In the genomic region with DNA sequence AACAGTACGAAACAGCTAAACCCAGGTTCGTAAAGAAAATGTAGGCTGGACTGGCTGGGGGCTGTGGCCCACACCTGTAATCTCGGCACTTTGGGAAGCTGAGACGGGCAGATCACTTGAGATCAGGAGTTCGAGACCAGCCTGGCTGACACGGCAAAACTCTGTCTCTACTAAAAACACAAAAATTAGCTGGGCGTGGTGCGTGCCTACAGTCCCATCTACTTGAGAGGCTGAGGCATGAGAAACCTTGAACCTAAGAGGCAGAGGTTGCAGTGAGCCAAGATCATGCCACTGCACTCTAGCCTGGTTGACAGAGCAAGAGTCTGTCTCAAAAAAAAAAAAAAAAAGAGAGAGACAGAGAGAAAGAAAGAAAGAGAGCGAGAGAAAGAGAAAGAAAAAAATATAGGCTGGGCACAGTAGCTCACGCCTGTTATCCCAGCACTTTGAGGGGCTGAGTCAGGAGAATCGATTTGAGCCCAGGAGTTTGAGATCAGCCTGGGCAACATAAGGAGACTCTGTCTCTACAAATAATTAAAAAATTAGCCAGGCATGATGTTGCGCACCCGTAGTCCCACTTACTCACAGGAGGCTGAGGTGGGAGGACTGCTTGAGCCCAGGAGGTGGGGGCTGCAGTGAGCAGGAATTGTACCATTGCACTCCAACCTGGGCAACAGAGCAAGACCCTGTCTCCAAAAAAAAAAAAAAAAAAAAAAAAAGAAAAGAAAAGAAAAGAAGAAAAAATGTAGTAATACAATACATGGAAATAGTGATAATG, we compare ENCODE assay signal across 9 cellular contexts. TPM values are rescaled to one million over a fixed set of nuclear protein-coding genes. Genes with fewer than 3 reads are reported as not detected.
A peak's percentile ranks its signal among the peaks of the same experiment; 100 is the strongest.
DNase-seq lines count a peak whose midpoint lies in the region; ATAC-seq, FAIRE-seq and TF ChIP-seq lines count a peak whose summit lies in the region.
"Had no signal": no experiment of that assay in that cellular context is flagged by ENCODE, and none has a peak within 500 bp of the region (broad histone marks: within the 10 kb centered on the region; RNA-seq: fewer than 3 reads in every experiment).

No MANE protein-coding gene starts in this region.

- FAIRE-seq in HepG2 (lab: Jason Lieb, UNC) (no peak), H1 (lab: Jason Lieb, UNC) (no peak)

- no peak overlapping the region for H4K8ac ChIP-seq in H1 (ENCODE audit: extremely low read depth, insufficient read depth, low read length)

- WGBS in liver, result 87% methylated on average over 13 of the region's 13 CpGs
- WGBS in HepG2 (ENCODE audit: low lambda C conversion rate), result 92% methylated on average over 13 of the region's 13 CpGs
- WGBS in H1 (ENCODE audit: extremely low coverage in 1 of 2, insufficient coverage in 1 of 2, insufficient read length in 1 of 2, insufficient replicate concordance in 2 of 2, low coverage in 1 of 2, low lambda C conversion rate in 2 of 2, missing lambda C conversion rate in 1 of 2), 2 experiments, result 82% methylated on average over 11 of the region's 13 CpGs; no CpG with 5 or more reads in 1 of the 2 experiments

- ATAC-seq in HepG2, result no peak
- ATAC-seq in HG03196 (IDR thresholded peaks at IDR 0.05; ENCODE audit: unreplicated experiment), result no peak
- ATAC-seq in GM19328 (IDR thresholded peaks at IDR 0.05; ENCODE audit: unreplicated experiment), result no peak

- no peak overlapping the region for H3K56ac ChIP-seq in H1 (replicated peaks; ENCODE audit: insufficient read length, low read depth, low read length)

- no peak overlapping the region for H2BK20ac ChIP-seq in H1 (ENCODE audit: low read length)

- peaks cover 23% of the 10 kb centered on the region for H4K20me1 ChIP-seq in HepG2 (ENCODE audit: insufficient read depth, low read length)
- H4K20me1 ChIP-seq in H1 (replicated peaks in 1 of 2; ENCODE audit: control insufficient read depth in 1 of 2, insufficient read depth in 2 of 2, low read length in 2 of 2), result peaks cover 22 to 53% of the 10 kb centered on the region in 2 experiments
- peaks cover 41% of the 10 kb centered on the region for H4K20me1 ChIP-seq in osteoblast (ENCODE audit: insufficient read depth, low read length)

- 0 out of 2 replicates have a peak overlapping the region, but pooled peaks have one; percentile 43 for H2AK5ac ChIP-seq in H1 (ENCODE audit: low read depth, low read length)

- H3K14ac ChIP-seq in H1 (ENCODE audit: insufficient read length), result no peak overlapping the region

- no peaks in the 10 kb centered on the region for H3K27me3 ChIP-seq in liver (ENCODE audit: control insufficient read depth in 4 of 4, insufficient read depth in 4 of 4, low read length in 3 of 4)
- H3K27me3 ChIP-seq in HepG2 (ENCODE audit: control insufficient read depth in 1 of 2, insufficient read depth in 2 of 2, low read length in 2 of 2), result no peaks in the 10 kb centered on the region
- no peaks in the 10 kb centered on the region for H3K27me3 ChIP-seq in H1 (replicated peaks in 1 of 4; ENCODE audit: control insufficient read depth in 3 of 4, extremely low read depth in 1 of 4, insufficient read depth in 3 of 4, low read length in 3 of 4)
- H3K27me3 ChIP-seq in osteoblast (ENCODE audit: insufficient read depth, low read length), result no peaks in the 10 kb centered on the region

- H3K18ac ChIP-seq in H1 (ENCODE audit: extremely low read depth, low read length), result no peak overlapping the region

- H3K23ac ChIP-seq in H1 (ENCODE audit: insufficient read length), result no peak overlapping the region

- peak overlapping the region; percentile 55 to 58 for H3K27ac ChIP-seq in liver (ENCODE audit: low read depth in 1 of 2, low read length in 2 of 2)
- H3K27ac ChIP-seq in HepG2 (ENCODE audit: extremely low read length, insufficient read depth, low read length), result no peak overlapping the region
- no peak overlapping the region for H3K27ac ChIP-seq in H1 (ENCODE audit: low read depth, low read length)
- peak overlapping the region; percentile 97 for H3K27ac ChIP-seq in osteoblast (ENCODE audit: low read depth, low read length)

- TF ChIP-seq POLR2A in HepG2 (IDR thresholded peaks at IDR 0.05; ENCODE audit: insufficient read depth in 1 of 2, low read depth in 2 of 2, low read length in 2 of 2) (no peak), H1 (IDR thresholded peaks at IDR 0.05; ENCODE audit: control extremely low read depth in 1 of 2, low read depth in 2 of 2, low read length in 2 of 2) (no peak)

- DNase-seq in HepG2 (ENCODE audit: low spot score) (no peak), H1 (ENCODE audit: low read depth in 1 of 2, low spot score in 2 of 2) (no peak), osteoblast (ENCODE audit: insufficient read length, low spot score, missing footprints) (no peak), NCI-H774 (lab: John Stamatoyannopoulos, UW) (no peak), NCI-H1417 (lab: John Stamatoyannopoulos, UW) (no peak)
- DNase-seq: stimulated activated CD4-positive, alpha-beta T cell treated with anti-CD3 and anti-CD28 coated beads, Interleukin-12 subunit alpha, Interleukin-12 subunit beta, amount 100 ng/mL, for 4 hours had no signal

- H3K79me1 ChIP-seq in H1 (ENCODE audit: low read depth, low read length), result peaks cover 40% of the 10 kb centered on the region

- no TSS peak for BruUV-seq in HepG2 (replicated peaks; lab: Mats Ljungman, UMichigan)

- CTCF ChIA-PET in HepG2 (lab: Yijun Ruan, JAX; ENCODE audit: low intra/inter-chr PET ratio, low total read pairs), result no interaction called here
- CTCF ChIA-PET in H1 (lab: Charles Lee; ENCODE audit: partially characterized antibody), result interaction anchor here (1.1 to 3.4 kb wide), 7 partner anchors 11 to 133 kb away, joined by 3 to 17 read pairs (median 4); no protein-coding TSS in a partner anchor

- H3K36me3 ChIP-seq in liver (ENCODE audit: control insufficient read depth in 4 of 4, insufficient read depth in 3 of 4, low read depth in 1 of 4, low read length in 3 of 4), result peaks cover 0 to 7% (median 3%) of the 10 kb centered on the region in 4 donors
- H3K36me3 ChIP-seq in HepG2 (replicated peaks in 1 of 2; ENCODE audit: control insufficient read depth in 1 of 2, insufficient read depth in 2 of 2, low read length in 2 of 2), result peaks cover 5 to 19% of the 10 kb centered on the region in 2 experiments; a peak in 3 of 5 replicates
- H3K36me3 ChIP-seq in H1 (ENCODE audit: control insufficient read depth in 2 of 4, insufficient read depth in 4 of 4, low read length in 3 of 4), result no peaks in the 10 kb centered on the region
- H3K36me3 ChIP-seq in osteoblast (ENCODE audit: insufficient read depth, low read length), result peaks cover 13% of the 10 kb centered on the region

- H3K4me2 ChIP-seq in HepG2 (ENCODE audit: low read depth, low read length), result no peak overlapping the region
- H3K4me2 ChIP-seq in H1 (ENCODE audit: insufficient read depth in 1 of 2, low read depth in 2 of 2, low read length in 2 of 2), result 0 out of 4 replicates have a peak overlapping the region, but pooled peaks of 1 of the 2 experiments have one; percentile 20
- H3K4me2 ChIP-seq in osteoblast (ENCODE audit: insufficient read depth, low read length), result peak overlapping the region; percentile 66

- TF ChIP-seq RAD21 in liver (IDR thresholded peaks at IDR 0.05), result no peak
- no peak for TF ChIP-seq RAD21 in HepG2 (CRISPR knock-in tag; IDR thresholded peaks at IDR 0.05)
- no peak for TF ChIP-seq RAD21 in H1 (IDR thresholded peaks at IDR 0.05 in 1 of 2, conservative IDR thresholded peaks at IDR 0.05 in 1 of 2; ENCODE audit: low read depth in 2 of 2, low read length in 2 of 2)

- TF ChIP-seq EP300 in HepG2 (IDR thresholded peaks at IDR 0.05; ENCODE audit: low read depth in 2 of 2, low read length in 2 of 2) (no peak), HepG2 (CRISPR knock-in tag; IDR thresholded peaks at IDR 0.05; ENCODE audit: borderline replicate concordance) (no peak), H1 (IDR thresholded peaks at IDR 0.05; ENCODE audit: borderline replicate concordance in 1 of 2, low read depth in 2 of 2, low read length in 2 of 2) (no peak)

- no peak overlapping the region for H2BK15ac ChIP-seq in H1 (ENCODE audit: low read length)

- H3K23me2 ChIP-seq in H1 (ENCODE audit: low read depth, low read length), result no peaks in the 10 kb centered on the region

- H3K79me2 ChIP-seq in HepG2 (ENCODE audit: insufficient read depth, low read length), result peaks cover 78% of the 10 kb centered on the region
- peaks cover 15 to 98% of the 10 kb centered on the region in 2 experiments for H3K79me2 ChIP-seq in H1 (ENCODE audit: control insufficient read depth in 1 of 2, insufficient read depth in 2 of 2, low read length in 2 of 2)
- H3K79me2 ChIP-seq in osteoblast (ENCODE audit: insufficient read depth, low read length), result peaks cover 79% of the 10 kb centered on the region

- H3K4me3 ChIP-seq in liver (ENCODE audit: low read depth in 1 of 3, low read length in 3 of 3), result no peak overlapping the region
- no peak overlapping the region for H3K4me3 ChIP-seq in HepG2 (replicated peaks in 1 of 3; ENCODE audit: insufficient read depth in 1 of 3, low read depth in 2 of 3, low read length in 3 of 3)
- no peak overlapping the region for H3K4me3 ChIP-seq in H1 (ENCODE audit: extremely low read depth in 1 of 4, insufficient read depth in 2 of 4, low read depth in 3 of 4, low read length in 4 of 4)
- no peak overlapping the region for H3K4me3 ChIP-seq in osteoblast (ENCODE audit: insufficient read depth, low read length)

- no peak overlapping the region for H2BK12ac ChIP-seq in H1 (ENCODE audit: low read depth, low read length)

- peaks cover 10 to 31% (median 23%) of the 10 kb centered on the region in 4 donors for H3K4me1 ChIP-seq in liver (ENCODE audit: control insufficient read depth in 4 of 4, insufficient read depth in 4 of 4, low read length in 3 of 4)
- H3K4me1 ChIP-seq in HepG2 (ENCODE audit: insufficient read depth, low read length), result peaks cover 63% of the 10 kb centered on the region
- peaks cover 8 to 29% (median 17%) of the 10 kb centered on the region in 4 experiments for H3K4me1 ChIP-seq in H1 (replicated peaks in 1 of 4; ENCODE audit: control insufficient read depth in 3 of 4, insufficient read depth in 4 of 4, low read length in 3 of 4)
- peaks cover 87% of the 10 kb centered on the region for H3K4me1 ChIP-seq in osteoblast (ENCODE audit: insufficient read depth, low read length)

- no peak overlapping the region for H4K91ac ChIP-seq in H1 (replicated peaks; ENCODE audit: insufficient read length, low read length)

- no peak overlapping the region for H2BK120ac ChIP-seq in H1 (replicated peaks; ENCODE audit: low read depth, low read length)

- intact Hi-C loops in HepG2 (cut with micrococcal nuclease; ENCODE audit: unreplicated experiment), result no loop called here

- in situ Hi-C loops in HepG2 (cut with HindIII; ENCODE audit: extremely low pct_ligation_motif_present, low pct_unique_long_range_greater_than_20kb), result no loop called here

- H2BK5ac ChIP-seq in H1 (ENCODE audit: low read depth, low read length), result 0 out of 2 replicates have a peak overlapping the region, but pooled peaks have one; percentile 10

- TF ChIP-seq CTCF in liver (IDR thresholded peaks at IDR 0.05; ENCODE audit: low read depth, low read length, missing input control), result no peak
- no peak for TF ChIP-seq CTCF in HepG2 (CRISPR knock-in tag; IDR thresholded peaks at IDR 0.05)
- TF ChIP-seq CTCF in H1 (IDR thresholded peaks at IDR 0.05; ENCODE audit: control extremely low read depth in 1 of 3, insufficient read depth in 1 of 3, low read depth in 1 of 3, low read length in 3 of 3), result no peak
- no peak for TF ChIP-seq CTCF in osteoblast (IDR thresholded peaks at IDR 0.05; ENCODE audit: extremely low read depth, low read depth, low read length)

- H3K9me3 ChIP-seq in liver (ENCODE audit: control insufficient read depth in 4 of 4, low read length in 3 of 4) (no peaks in the 10 kb centered on the region), HepG2 (ENCODE audit: low read length) (no peaks in the 10 kb centered on the region), H1 (ENCODE audit: insufficient read depth in 2 of 2, low read depth in 1 of 2, low read length in 1 of 2) (no peaks in the 10 kb centered on the region), osteoblast (ENCODE audit: low read depth, low read length) (no peaks in the 10 kb centered on the region)

- no peak overlapping the region for H4K5ac ChIP-seq in H1 (ENCODE audit: insufficient read length, low read depth, low read length)

- POLR2A ChIA-PET in HepG2 (lab: Yijun Ruan, JAX) (no interaction called here), H1 (lab: Charles Lee; ENCODE audit: partially characterized antibody) (no interaction called here)

- no peak overlapping the region for H3K4ac ChIP-seq in H1 (replicated peaks; ENCODE audit: insufficient read length, low read depth, low read length)

- no peak overlapping the region for H2AFZ ChIP-seq in HepG2 (ENCODE audit: low read length)
- no peak overlapping the region for H2AFZ ChIP-seq in H1 (ENCODE audit: low read length)
- H2AFZ ChIP-seq in osteoblast (ENCODE audit: low read length), result no peak overlapping the region

- H3K9ac ChIP-seq in liver (ENCODE audit: low read depth in 1 of 2, low read length in 2 of 2), result no peak overlapping the region
- no peak overlapping the region for H3K9ac ChIP-seq in HepG2 (ENCODE audit: insufficient read depth, low read depth, low read length)
- H3K9ac ChIP-seq in H1 (replicated peaks in 1 of 4; ENCODE audit: extremely low read depth in 1 of 4, low read depth in 3 of 4, low read length in 3 of 4), result peak overlapping the region in 1 of 4 experiments; percentile 7; a peak in 1 of 7 replicates

RNA-seq across cellular contexts. Expression of a gene that starts 35.7 kb away (rescaled TPM):
- 10 to 100 TPM; 38.3 to 43.2 TPM for total RNA-seq in liver
- 10 to 100 TPM; 59.0 to 98.9 TPM for polyA plus RNA-seq in liver
- 58.9 and 84.1 TPM in 2 replicates for total RNA-seq in HepG2 (2016; rRNA removed; fragmentation: Illumina TruSeq; extraction: Trizol)
- total RNA-seq in HepG2 (2016; cell fraction: cytosol; rRNA removed; fragmentation: Illumina TruSeq; extraction: Trizol; ENCODE audit: low read depth), result 24.5 and 25.6 TPM in 2 replicates
- total RNA-seq in HepG2 (2016; cell fraction: insoluble cytoplasmic fraction; rRNA removed; fragmentation: Illumina TruSeq; extraction: Trizol), result 61.9 and 68.4 TPM in 2 replicates
- 41.5 and 44.2 TPM in 2 replicates for total RNA-seq in HepG2 (2016; cell fraction: membrane; rRNA removed; fragmentation: Illumina TruSeq; extraction: Trizol)
- total RNA-seq in HepG2 (2016; cell fraction: nucleus; rRNA removed; fragmentation: Illumina TruSeq; extraction: Trizol), result 33.6 and 37.1 TPM in 2 replicates
- polyA plus RNA-seq in HepG2 (2011; rRNA removed), result 68.8 and 76.9 TPM in 2 replicates
- 107 and 113 TPM in 2 replicates for polyA plus RNA-seq in HepG2 (2011; cell fraction: cytosol; rRNA removed)
- polyA plus RNA-seq in HepG2 (2011; cell fraction: nucleus; rRNA removed), result 34.6 and 35.9 TPM in 2 replicates
- 142 and 153 TPM in 2 replicates for polyA plus RNA-seq in HepG2 (2012)
- 87.3 and 97.7 TPM in 2 replicates for polyA plus RNA-seq in HepG2 (2016; cell fraction: cytosol; fragmentation: Illumina TruSeq; extraction: Trizol; ENCODE audit: low read depth)
- polyA plus RNA-seq in HepG2 (2016; cell fraction: insoluble cytoplasmic fraction; fragmentation: Illumina TruSeq; extraction: Trizol; ENCODE audit: low read depth), result 211 and 248 TPM in 2 replicates
- 103 and 116 TPM in 2 replicates for polyA plus RNA-seq in HepG2 (2016; cell fraction: membrane; fragmentation: Illumina TruSeq; extraction: Trizol; ENCODE audit: low read depth)
- polyA plus RNA-seq in HepG2 (2016; cell fraction: nucleus; fragmentation: Illumina TruSeq; extraction: Trizol; ENCODE audit: insufficient read depth, low read depth), result 131 and 139 TPM in 2 replicates
- polyA minus RNA-seq in HepG2 (2011; rRNA and poly(A)+ RNA removed; ENCODE audit: low replicate concordance), result 37.1 and 54.9 TPM in 2 replicates
- polyA minus RNA-seq in HepG2 (2011; cell fraction: cytosol; rRNA and poly(A)+ RNA removed), result 49.6 and 56.8 TPM in 2 replicates
- polyA minus RNA-seq in HepG2 (2011; cell fraction: nucleus; rRNA and poly(A)+ RNA removed), result 19.3 and 21.5 TPM in 2 replicates
- total RNA-seq in H1 (2021; fragmentation: NEBNext Ultra II Directional; extraction: Animal tissue kit (Norgen Biotek cat#: 25700)), result 371 TPM in 2 replicates
- 162 and 169 TPM in 2 replicates for polyA plus RNA-seq in H1 (2011; rRNA removed)
- polyA plus RNA-seq in H1 (2011; cell fraction: cytosol; rRNA removed), result 237 TPM
- 112 TPM for polyA plus RNA-seq in H1 (2011; cell fraction: nucleus; rRNA removed)
- polyA plus RNA-seq in H1 (2012, experiment 1 of 2), result 353 to 393 TPM (median 375 TPM) in 4 replicates
- 493 TPM for polyA plus RNA-seq in H1 (2012, experiment 2 of 2)
- 265 TPM for polyA plus RNA-seq in H1 (2013, experiment 1 of 2)
- polyA plus RNA-seq in H1 (2013, experiment 2 of 2), result 269 TPM
- 118 and 122 TPM in 2 replicates for polyA minus RNA-seq in H1 (2011; rRNA and poly(A)+ RNA removed)
- 88.9 TPM for polyA minus RNA-seq in H1 (2011; cell fraction: cytosol; rRNA and poly(A)+ RNA removed)
- 42.8 TPM for polyA minus RNA-seq in H1 (2011; cell fraction: nucleus; rRNA and poly(A)+ RNA removed)
- total RNA-seq in osteoblast, result 217 and 224 TPM in 2 replicates

Comparison
In these comparisons a context has a peak if more than half of its experiments do, and no peak if none do; other contexts are left out.
1. H3K27ac ChIP-seq: peak in liver (2 of 2) and osteoblast (single experiment); none in HepG2 (single experiment) and H1 (single experiment).